In the genomic region with DNA sequence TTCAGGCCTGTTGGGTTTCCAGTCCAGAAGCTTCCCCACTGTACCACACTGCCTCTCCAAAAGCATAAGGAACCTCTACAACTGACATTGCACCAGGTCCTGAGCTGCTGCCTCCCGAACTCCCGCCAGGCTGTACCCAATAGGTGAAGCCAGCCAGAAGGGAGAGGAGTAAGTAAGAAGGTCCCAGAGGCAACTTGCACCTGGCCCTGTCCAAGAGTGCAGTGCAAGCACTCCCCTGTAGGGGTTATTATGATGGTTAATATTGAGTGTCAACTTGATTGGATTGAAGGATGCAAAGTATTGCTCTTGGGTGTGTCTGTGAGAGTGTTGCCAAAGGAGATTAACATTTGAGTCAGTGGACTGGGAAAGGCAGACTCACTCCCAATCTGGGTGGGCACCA, we compare ENCODE assay signal across 2 cellular contexts.
TF ChIP-seq lines count a peak whose summit lies in the region.

No MANE protein-coding gene starts in this region.

TF ChIP-seq in HCT116, 20 proteins besides CTCF, POLR2A, EP300 and RAD21 (continued from another document):
- TF ChIP-seq ELF1 (IDR thresholded peaks at IDR 0.05; ENCODE audit: borderline replicate concordance, low read depth) (no peak), SP1 (IDR thresholded peaks at IDR 0.05; ENCODE audit: low read depth) (no peak), EZH2phosphoT487 (IDR thresholded peaks at IDR 0.05; ENCODE audit: borderline replicate concordance) (no peak), TCF7L2 (IDR thresholded peaks at IDR 0.05; ENCODE audit: borderline replicate concordance, extremely low read depth, insufficient read depth, insufficient read length) (no peak), ZFX (IDR thresholded peaks at IDR 0.05) (no peak), POLR2AphosphoS5 (IDR thresholded peaks at IDR 0.05; ENCODE audit: low read depth, low read length) (no peak), JUND (IDR thresholded peaks at IDR 0.05) (no peak), SIN3A (IDR thresholded peaks at IDR 0.05; ENCODE audit: low read depth) (no peak), EZH2 (IDR thresholded peaks at IDR 0.05) (no peak), SRF (IDR thresholded peaks at IDR 0.05; ENCODE audit: low read depth) (no peak)
- TF ChIP-seq, protein P1, sequence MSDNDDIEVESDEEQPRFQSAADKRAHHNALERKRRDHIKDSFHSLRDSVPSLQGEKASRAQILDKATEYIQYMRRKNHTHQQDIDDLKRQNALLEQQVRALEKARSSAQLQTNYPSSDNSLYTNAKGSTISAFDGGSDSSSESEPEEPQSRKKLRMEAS (IDR thresholded peaks at IDR 0.05) = no peak
- TF ChIP-seq, protein P2, sequence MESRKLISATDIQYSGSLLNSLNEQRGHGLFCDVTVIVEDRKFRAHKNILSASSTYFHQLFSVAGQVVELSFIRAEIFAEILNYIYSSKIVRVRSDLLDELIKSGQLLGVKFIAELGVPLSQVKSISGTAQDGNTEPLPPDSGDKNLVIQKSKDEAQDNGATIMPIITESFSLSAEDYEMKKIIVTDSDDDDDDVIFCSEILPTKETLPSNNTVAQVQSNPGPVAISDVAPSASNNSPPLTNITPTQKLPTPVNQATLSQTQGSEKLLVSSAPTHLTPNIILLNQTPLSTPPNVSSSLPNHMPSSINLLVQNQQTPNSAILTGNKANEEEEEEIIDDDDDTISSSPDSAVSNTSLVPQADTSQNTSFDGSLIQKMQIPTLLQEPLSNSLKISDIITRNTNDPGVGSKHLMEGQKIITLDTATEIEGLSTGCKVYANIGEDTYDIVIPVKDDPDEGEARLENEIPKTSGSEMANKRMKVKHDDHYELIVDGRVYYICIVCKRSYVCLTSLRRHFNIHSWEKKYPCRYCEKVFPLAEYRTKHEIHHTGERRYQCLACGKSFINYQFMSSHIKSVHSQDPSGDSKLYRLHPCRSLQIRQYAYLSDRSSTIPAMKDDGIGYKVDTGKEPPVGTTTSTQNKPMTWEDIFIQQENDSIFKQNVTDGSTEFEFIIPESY (IDR thresholded peaks at IDR 0.05; ENCODE audit: extremely low read depth, insufficient replicate concordance, low read length) = no peak

TF ChIP-seq in WTC11, 78 proteins besides CTCF, POLR2A, EP300 and RAD21 (continued from another document):
- TF ChIP-seq, protein P3, sequence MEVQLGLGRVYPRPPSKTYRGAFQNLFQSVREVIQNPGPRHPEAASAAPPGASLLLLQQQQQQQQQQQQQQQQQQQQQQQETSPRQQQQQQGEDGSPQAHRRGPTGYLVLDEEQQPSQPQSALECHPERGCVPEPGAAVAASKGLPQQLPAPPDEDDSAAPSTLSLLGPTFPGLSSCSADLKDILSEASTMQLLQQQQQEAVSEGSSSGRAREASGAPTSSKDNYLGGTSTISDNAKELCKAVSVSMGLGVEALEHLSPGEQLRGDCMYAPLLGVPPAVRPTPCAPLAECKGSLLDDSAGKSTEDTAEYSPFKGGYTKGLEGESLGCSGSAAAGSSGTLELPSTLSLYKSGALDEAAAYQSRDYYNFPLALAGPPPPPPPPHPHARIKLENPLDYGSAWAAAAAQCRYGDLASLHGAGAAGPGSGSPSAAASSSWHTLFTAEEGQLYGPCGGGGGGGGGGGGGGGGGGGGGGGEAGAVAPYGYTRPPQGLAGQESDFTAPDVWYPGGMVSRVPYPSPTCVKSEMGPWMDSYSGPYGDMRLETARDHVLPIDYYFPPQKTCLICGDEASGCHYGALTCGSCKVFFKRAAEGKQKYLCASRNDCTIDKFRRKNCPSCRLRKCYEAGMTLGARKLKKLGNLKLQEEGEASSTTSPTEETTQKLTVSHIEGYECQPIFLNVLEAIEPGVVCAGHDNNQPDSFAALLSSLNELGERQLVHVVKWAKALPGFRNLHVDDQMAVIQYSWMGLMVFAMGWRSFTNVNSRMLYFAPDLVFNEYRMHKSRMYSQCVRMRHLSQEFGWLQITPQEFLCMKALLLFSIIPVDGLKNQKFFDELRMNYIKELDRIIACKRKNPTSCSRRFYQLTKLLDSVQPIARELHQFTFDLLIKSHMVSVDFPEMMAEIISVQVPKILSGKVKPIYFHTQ (CRISPR knock-in tag; IDR thresholded peaks at IDR 0.05) = no peak
- TF ChIP-seq ZNF423 (CRISPR knock-in tag; IDR thresholded peaks at IDR 0.05) = no peak
- no peak for TF ChIP-seq PRRX2 (CRISPR knock-in tag; IDR thresholded peaks at IDR 0.05)
- no peak for TF ChIP-seq NR1H2 (CRISPR knock-in tag; IDR thresholded peaks at IDR 0.05)
- TF ChIP-seq, protein P4, sequence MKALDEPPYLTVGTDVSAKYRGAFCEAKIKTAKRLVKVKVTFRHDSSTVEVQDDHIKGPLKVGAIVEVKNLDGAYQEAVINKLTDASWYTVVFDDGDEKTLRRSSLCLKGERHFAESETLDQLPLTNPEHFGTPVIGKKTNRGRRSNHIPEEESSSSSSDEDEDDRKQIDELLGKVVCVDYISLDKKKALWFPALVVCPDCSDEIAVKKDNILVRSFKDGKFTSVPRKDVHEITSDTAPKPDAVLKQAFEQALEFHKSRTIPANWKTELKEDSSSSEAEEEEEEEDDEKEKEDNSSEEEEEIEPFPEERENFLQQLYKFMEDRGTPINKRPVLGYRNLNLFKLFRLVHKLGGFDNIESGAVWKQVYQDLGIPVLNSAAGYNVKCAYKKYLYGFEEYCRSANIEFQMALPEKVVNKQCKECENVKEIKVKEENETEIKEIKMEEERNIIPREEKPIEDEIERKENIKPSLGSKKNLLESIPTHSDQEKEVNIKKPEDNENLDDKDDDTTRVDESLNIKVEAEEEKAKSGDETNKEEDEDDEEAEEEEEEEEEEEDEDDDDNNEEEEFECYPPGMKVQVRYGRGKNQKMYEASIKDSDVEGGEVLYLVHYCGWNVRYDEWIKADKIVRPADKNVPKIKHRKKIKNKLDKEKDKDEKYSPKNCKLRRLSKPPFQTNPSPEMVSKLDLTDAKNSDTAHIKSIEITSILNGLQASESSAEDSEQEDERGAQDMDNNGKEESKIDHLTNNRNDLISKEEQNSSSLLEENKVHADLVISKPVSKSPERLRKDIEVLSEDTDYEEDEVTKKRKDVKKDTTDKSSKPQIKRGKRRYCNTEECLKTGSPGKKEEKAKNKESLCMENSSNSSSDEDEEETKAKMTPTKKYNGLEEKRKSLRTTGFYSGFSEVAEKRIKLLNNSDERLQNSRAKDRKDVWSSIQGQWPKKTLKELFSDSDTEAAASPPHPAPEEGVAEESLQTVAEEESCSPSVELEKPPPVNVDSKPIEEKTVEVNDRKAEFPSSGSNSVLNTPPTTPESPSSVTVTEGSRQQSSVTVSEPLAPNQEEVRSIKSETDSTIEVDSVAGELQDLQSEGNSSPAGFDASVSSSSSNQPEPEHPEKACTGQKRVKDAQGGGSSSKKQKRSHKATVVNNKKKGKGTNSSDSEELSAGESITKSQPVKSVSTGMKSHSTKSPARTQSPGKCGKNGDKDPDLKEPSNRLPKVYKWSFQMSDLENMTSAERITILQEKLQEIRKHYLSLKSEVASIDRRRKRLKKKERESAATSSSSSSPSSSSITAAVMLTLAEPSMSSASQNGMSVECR (CRISPR knock-in tag; IDR thresholded peaks at IDR 0.05; ENCODE audit: borderline replicate concordance) = no peak
